Comparison of ENCODE assay signal across 38 cellular contexts in the genomic region with DNA sequence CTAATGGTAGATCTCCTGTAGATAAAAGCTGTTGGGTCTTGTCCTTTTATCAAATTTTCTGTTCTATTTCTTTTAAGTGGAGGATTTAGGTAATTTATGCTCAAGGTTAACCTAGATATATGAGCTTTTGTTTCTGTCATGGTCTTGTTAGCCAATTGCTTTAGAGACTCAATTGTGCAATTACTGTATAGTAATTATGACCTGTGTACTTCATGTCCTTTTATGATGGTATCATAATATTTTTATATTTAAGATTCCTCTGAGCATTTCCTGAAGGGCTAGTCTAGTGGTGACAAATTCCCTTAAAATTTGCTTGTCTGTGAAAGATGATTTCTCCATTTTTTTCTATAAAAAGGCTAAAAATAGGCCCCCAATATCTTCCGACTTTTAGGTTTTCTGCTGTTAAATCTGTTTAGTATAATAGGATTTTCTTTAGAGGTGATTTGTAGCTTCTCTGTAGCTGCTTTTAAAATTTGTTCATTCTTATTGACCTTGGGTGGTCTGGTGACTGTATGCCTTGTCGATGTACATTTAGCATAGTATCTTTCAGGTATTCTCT. TPM values are rescaled to one million over a fixed set of nuclear protein-coding genes. Genes with fewer than 3 reads are reported as not detected.
"Had no signal": no experiment of that assay in that cellular context is flagged by ENCODE, and none has a peak within 500 bp of the region (broad histone marks: within the 10 kb centered on the region; RNA-seq: fewer than 3 reads in every experiment).

No MANE protein-coding gene starts in this region.

- H3K27me3 ChIP-seq: adrenal gland, body of pancreas, brain microvascular endothelial cell, breast epithelium had no signal

- H3K36me3 Mint-ChIP-seq: activated naive CD8-positive, alpha-beta T cell treated with anti-CD3 and anti-CD28 coated beads for 36 hours had no signal

- DNase-seq: activated B cell treated with CpG ODN at 0.5 μM for 24 hours; activated CD4-positive, alpha-beta memory T cell treated with anti-CD3 and anti-CD28 coated beads for 36 hours; activated CD4-positive, alpha-beta T cell treated with anti-CD3 and anti-CD28 coated beads for 4 hours; activated CD4-positive, alpha-beta T cell treated with anti-CD3 and anti-CD28 coated beads, Interleukin-2, amount 10 ng/mL, durations not matched to agents 24 days and 14 days; activated CD4-positive, alpha-beta T cell treated with anti-CD3 and anti-CD28 coated beads, Interleukin-2, amount 50 U/mL, for 1 hour; activated CD4-positive, alpha-beta T cell treated with anti-CD3 and anti-CD28 coated beads, Interleukin-2, amount 50 U/mL, for 4 hours; activated CD4-positive, CD25-positive, alpha-beta regulatory T cell treated with anti-CD3 and anti-CD28 coated beads, Interleukin-2, amount 50 U/mL, for 72 hours; activated CD8-positive, alpha-beta memory T cell treated with anti-CD3 and anti-CD28 coated beads, Interleukin-2, amount 50 U/mL, for 4 hours; activated CD8-positive, alpha-beta T cell treated with anti-CD3 and anti-CD28 coated beads for 36 hours; activated effector memory CD4-positive, alpha-beta T cell treated with anti-CD3 and anti-CD28 coated beads, Interleukin-2, amount 50 U/mL, for 16 hours; activated gamma-delta T cell treated with Interleukin-2 at 50 U/mL for 16 hours; activated naive CD4-positive, alpha-beta T cell; activated naive CD4-positive, alpha-beta T cell treated with anti-CD3 and anti-CD28 coated beads for 36 hours; activated naive CD4-positive, alpha-beta T cell treated with anti-CD3 and anti-CD28 coated beads, Interleukin-2, amount 50 U/mL, for 16 hours; activated naive CD8-positive, alpha-beta T cell treated with anti-CD3 and anti-CD28 coated beads for 36 hours; activated T-cell treated with anti-CD3 and anti-CD28 coated beads for 4 hours; activated T-cell treated with anti-CD3 and anti-CD28 coated beads, Interleukin-2, amount 50 U/mL, for 1 hour; activated T-cell treated with anti-CD3 and anti-CD28 coated beads, Interleukin-2, amount 50 U/mL, for 4 hours; activated T-cell treated with anti-CD3 and anti-CD28 coated beads, Interleukin-2, amount 50 U/mL, for 72 hours; adrenal gland; amniotic stem cell; aorta; body of pancreas; brain microvascular endothelial cell; central memory CD4-positive, alpha-beta T cell; T-helper 1 cell; T-helper 2 cell; T-helper 9 cell had no signal

- FAIRE-seq: astrocyte, TTC549 had no signal

- H3K9me3 Mint-ChIP-seq: activated CD4-positive, alpha-beta T cell treated with anti-CD3 and anti-CD28 coated beads, Interleukin-2, amount 10 ng/mL, durations not matched to agents 24 days and 14 days; T-helper 2 cell treated with Interferon-gamma antibody and Interleukin-4, amounts not matched to agents 5 μg/mL and 100 μg/mL, for 36 hours had no signal

- H3K9me3 ChIP-seq: body of pancreas had no signal

- H3K4me3 Mint-ChIP-seq: activated B cell treated with CpG ODN at 0.5 μM for 24 hours; activated CD4-positive, alpha-beta memory T cell treated with anti-CD3 and anti-CD28 coated beads for 36 hours; activated CD4-positive, alpha-beta T cell treated with anti-CD3 and anti-CD28 coated beads, Interleukin-2, amount 10 ng/mL, durations not matched to agents 24 days and 14 days; activated CD8-positive, alpha-beta T cell treated with anti-CD3 and anti-CD28 coated beads for 36 hours; activated naive CD4-positive, alpha-beta T cell treated with anti-CD3 and anti-CD28 coated beads for 36 hours; activated naive CD8-positive, alpha-beta T cell treated with anti-CD3 and anti-CD28 coated beads for 36 hours; activated T-cell treated with anti-CD3 and anti-CD28 coated beads, Interleukin-2, amount 50 U/mL, for 4 hours; activated T-cell treated with anti-CD3 and anti-CD28 coated beads, Interleukin-2, amount 50 U/mL, for 72 hours; activated T-helper 1 cell treated with anti-CD3 and anti-CD28 coated beads, Interleukin-12 subunit alpha, Interleukin-12 subunit beta, Interleukin-2, Interleukin-4 antibody, amounts not matched to agents 30 ng/mL and 10 ng/mL and 1 ng/mL, durations not matched to agents 14 hours and 24 hours and 36 hours; activated T-helper 17 cell treated with anti-CD3 and anti-CD28 coated beads, Interleukin-2, amount 50 U/mL, for 72 hours; T-helper 1 cell treated with Interleukin-12 subunit alpha and Interleukin-12 subunit beta and Interleukin-4 antibody, amounts not matched to agents 30 μg/mL and 1 μg/mL, for 36 hours; T-helper 2 cell treated with Interferon-gamma antibody and Interleukin-4, amounts not matched to agents 5 μg/mL and 100 μg/mL, for 36 hours had no signal

- H3K27ac Mint-ChIP-seq: activated B cell treated with CpG ODN at 0.5 μM for 24 hours; activated CD4-positive, alpha-beta memory T cell treated with anti-CD3 and anti-CD28 coated beads for 36 hours; activated CD4-positive, alpha-beta T cell treated with anti-CD3 and anti-CD28 coated beads, Interleukin-2, amount 10 ng/mL, durations not matched to agents 24 days and 14 days; activated CD8-positive, alpha-beta T cell treated with anti-CD3 and anti-CD28 coated beads for 36 hours; activated naive CD4-positive, alpha-beta T cell treated with anti-CD3 and anti-CD28 coated beads for 36 hours; activated naive CD4-positive, alpha-beta T cell treated with anti-CD3 and anti-CD28 coated beads, Interleukin-2, amount 50 U/mL, for 72 hours; activated naive CD8-positive, alpha-beta T cell treated with anti-CD3 and anti-CD28 coated beads for 36 hours; activated T-helper 1 cell treated with anti-CD3 and anti-CD28 coated beads, Interleukin-12 subunit alpha, Interleukin-12 subunit beta, Interleukin-2, Interleukin-4 antibody, amounts not matched to agents 30 ng/mL and 10 ng/mL and 1 ng/mL, durations not matched to agents 14 hours and 24 hours and 36 hours; activated T-helper 17 cell treated with anti-CD3 and anti-CD28 coated beads, Interleukin-2, amount 50 U/mL, for 72 hours; T-helper 1 cell treated with Interleukin-12 subunit alpha and Interleukin-12 subunit beta and Interleukin-4 antibody, amounts not matched to agents 30 μg/mL and 1 μg/mL, for 36 hours; T-helper 2 cell treated with Interferon-gamma antibody and Interleukin-4, amounts not matched to agents 5 μg/mL and 100 μg/mL, for 36 hours had no signal

- H3K27me3 Mint-ChIP-seq: activated CD8-positive, alpha-beta T cell treated with anti-CD3 and anti-CD28 coated beads for 36 hours had no signal

- H3K4me3 ChIP-seq: adrenal gland, body of pancreas, breast epithelium had no signal

- H3K4me1 ChIP-seq: adrenal gland, breast epithelium had no signal

- H3K4me1 Mint-ChIP-seq: activated B cell treated with CpG ODN at 0.5 μM for 24 hours; activated CD4-positive, alpha-beta T cell treated with anti-CD3 and anti-CD28 coated beads, Interleukin-2, amount 10 ng/mL, durations not matched to agents 24 days and 14 days; activated naive CD8-positive, alpha-beta T cell treated with anti-CD3 and anti-CD28 coated beads for 36 hours; activated T-helper 17 cell treated with anti-CD3 and anti-CD28 coated beads, Interleukin-2, amount 50 U/mL, for 72 hours had no signal

- H3K36me3 ChIP-seq: adrenal gland, brain microvascular endothelial cell, breast epithelium had no signal

- ATAC-seq: activated CD8-positive, alpha-beta T cell treated with anti-CD3 and anti-CD28 coated beads for 36 hours; activated naive CD4-positive, alpha-beta T cell treated with anti-CD3 and anti-CD28 coated beads, Interleukin-2, amount 50 U/mL, for 72 hours; activated T-cell treated with anti-CD3 and anti-CD28 coated beads, Interleukin-2, amount 50 U/mL, for 4 hours; activated T-cell treated with anti-CD3 and anti-CD28 coated beads, Interleukin-2, amount 50 U/mL, for 72 hours; activated T-helper 17 cell treated with anti-CD3 and anti-CD28 coated beads, Interleukin-2, amount 50 U/mL, for 72 hours; body of pancreas had no signal

- H3K27ac ChIP-seq: adrenal gland, body of pancreas, brain microvascular endothelial cell, breast epithelium, VCaP had no signal

RNA-seq across cellular contexts. Expression of gene AKR1C3, which starts 5.4 kb away (rescaled TPM):
- total RNA-seq: activated B cell treated with CpG ODN at 0.5 μM for 24 hours; activated CD4-positive, alpha-beta T cell treated with anti-CD3 and anti-CD28 coated beads, Interleukin-2, amount 10 ng/mL, durations not matched to agents 24 days and 14 days; activated CD8-positive, alpha-beta memory T cell treated with anti-CD3 and anti-CD28 coated beads for 36 hours had no signal
